Comparison of ENCODE assay signal across 17 cellular contexts in the genomic region with DNA sequence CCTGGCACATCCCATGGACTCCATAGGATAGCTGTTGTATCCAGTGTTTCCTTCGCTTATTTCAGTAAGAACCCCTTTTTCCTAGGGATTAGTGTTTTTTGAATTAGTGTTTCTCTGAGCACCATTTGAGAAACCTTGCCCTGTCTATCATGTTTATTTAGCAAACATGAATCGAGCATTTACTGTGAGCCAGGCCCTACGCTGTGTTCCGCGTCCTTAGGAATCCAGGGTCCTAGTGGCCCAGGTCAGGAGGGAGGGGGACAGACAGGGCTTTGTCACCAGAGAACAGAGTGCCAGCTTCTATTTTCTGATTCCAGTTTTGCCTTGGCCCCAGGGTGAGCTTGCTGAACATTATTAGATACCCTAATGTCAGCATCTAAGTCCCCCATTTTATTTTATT. TPM values are rescaled to one million over a fixed set of nuclear protein-coding genes. Genes with fewer than 3 reads are reported as not detected.
DNase-seq lines count a peak whose midpoint lies in the region; ATAC-seq and TF ChIP-seq lines count a peak whose summit lies in the region.
"Had no signal": no experiment of that assay in that cellular context is flagged by ENCODE, and none has a peak within 500 bp of the region (broad histone marks: within the 10 kb centered on the region; RNA-seq: fewer than 3 reads in every experiment).

No MANE protein-coding gene starts in this region.

- intact Hi-C loops in Panc1 (cut with micrococcal nuclease; ENCODE audit: unreplicated experiment) (no loop called here), psoas muscle (cut with DNase I) (loop anchor here (2.0 to 5.0 kb wide), 2 partner anchors 36 to 37 kb away; no protein-coding TSS in a partner anchor)

- peak overlapping the region; percentile 86 for H3K4me3 Mint-ChIP-seq in GM23338

- no peak overlapping the region for H3K27ac Mint-ChIP-seq in GM23338
- H3K27ac Mint-ChIP-seq: activated T-helper 17 cell treated with anti-CD3 and anti-CD28 coated beads, Interleukin-2, amount 50 U/mL, for 72 hours had no signal

- H3K4me1 ChIP-seq in GM23338 (ENCODE audit: insufficient read depth): peaks cover 61% of the 10 kb centered on the region
- peaks cover 22% of the 10 kb centered on the region for H3K4me1 ChIP-seq in Panc1 (ENCODE audit: control insufficient read depth, insufficient read depth, low read length)
- peaks cover 22% of the 10 kb centered on the region for H3K4me1 ChIP-seq in hepatocyte (ENCODE audit: insufficient read depth)
- H3K4me1 ChIP-seq in psoas muscle: peaks cover 35% of the 10 kb centered on the region
- H3K4me1 ChIP-seq: BE2C had no signal

- POLR2A ChIA-PET in Panc1 (lab: Charles Lee): no interaction called here

- CTCF ChIA-PET in Panc1 (lab: Charles Lee): no interaction called here

- H3K4me3 ChIP-seq in GM23338 (peak overlapping the region; percentile 95), Panc1 (ENCODE audit: low read depth in 2 of 2, low read length in 2 of 2) (peak overlapping the region; percentile 67 to 73), hepatocyte (no peak overlapping the region), psoas muscle (peak overlapping the region; percentile 76), WERI-Rb-1 (ENCODE audit: low read depth, low read length) (no peak overlapping the region)

- H3K4me2 ChIP-seq in GM23338: peak overlapping the region; percentile 100
- H3K4me2 ChIP-seq in hepatocyte: peak overlapping the region; percentile 97

- H3K27me3 Mint-ChIP-seq in GM23338 (ENCODE audit: insufficient read depth, low read depth, poor library complexity): peaks cover 28% of the 10 kb centered on the region

- BruUV-seq in Panc1 (replicated peaks; lab: Mats Ljungman, UMichigan): no TSS peak

- H3K27ac ChIP-seq in GM23338 (ENCODE audit: low read depth) (0 out of 2 replicates have a peak overlapping the region, but pooled peaks have one; percentile 26), Panc1 (ENCODE audit: low read length) (peak overlapping the region; percentile 72; the same call in 1 of the 2 replicates), hepatocyte (no peak overlapping the region), psoas muscle (peak overlapping the region; percentile 85), WERI-Rb-1 (no peak overlapping the region)

- DNase-seq in GM23338 (ENCODE audit: low spot score) (peak; percentile 19), Panc1 (ENCODE audit: low read depth, low spot score) (no peak), hepatocyte (ENCODE audit: low spot score) (no peak), psoas muscle (no peak), HUDEP-2 (lab: John Stamatoyannopoulos, UW; ENCODE audit: unreplicated experiment in 76 of 76) (no peak), NCI-H2107 treated with DMSO at 0.1 percent for 48 hours (lab: John Stamatoyannopoulos, UW; ENCODE audit: unreplicated experiment) (no peak), MV-4-11 (lab: John Stamatoyannopoulos, UW) (no peak), WERI-Rb-1 (no peak)
- DNase-seq: activated CD4-positive, alpha-beta T cell treated with anti-CD3 and anti-CD28 coated beads, Interleukin-2, amount 50 U/mL, for 48 hours; amygdala; BE2C; esophagus squamous epithelium; MM.1S; nucleus accumbens; Right ventricle myocardium superior; stimulated activated CD4-positive, alpha-beta T cell treated with anti-CD3 and anti-CD28 coated beads, Interleukin-12 subunit alpha, Interleukin-12 subunit beta, amount 100 ng/mL, for 4 hours had no signal

- no peaks in the 10 kb centered on the region for H3K9me3 ChIP-seq in Panc1 (ENCODE audit: control insufficient read depth, insufficient read depth, low read depth, low read length)
- no peaks in the 10 kb centered on the region for H3K9me3 ChIP-seq in hepatocyte (ENCODE audit: low read depth)
- no peaks in the 10 kb centered on the region for H3K9me3 ChIP-seq in psoas muscle
- H3K9me3 ChIP-seq in WERI-Rb-1 (ENCODE audit: severe bottlenecking): no peaks in the 10 kb centered on the region
- H3K9me3 ChIP-seq: BE2C, esophagus squamous epithelium had no signal

- H4K20me1 ChIP-seq in GM23338 (replicated peaks; ENCODE audit: insufficient read depth) (peaks cover 20% of the 10 kb centered on the region), hepatocyte (ENCODE audit: insufficient read depth, poor library complexity, severe bottlenecking) (no peaks in the 10 kb centered on the region)

- 0 out of 2 replicates have a peak, but pooled peaks cover 3% of the 10 kb centered on the region for H3K27me3 ChIP-seq in GM23338 (ENCODE audit: insufficient read depth)
- H3K27me3 ChIP-seq in Panc1 (ENCODE audit: control insufficient read depth, insufficient read depth, low read length): no peaks in the 10 kb centered on the region
- H3K27me3 ChIP-seq in hepatocyte: no peaks in the 10 kb centered on the region
- no peaks in the 10 kb centered on the region for H3K27me3 ChIP-seq in psoas muscle (ENCODE audit: insufficient read depth in 3 of 3, low read length in 2 of 3)
- H3K27me3 ChIP-seq in WERI-Rb-1 (ENCODE audit: insufficient read depth, low read depth, severe bottlenecking): no peaks in the 10 kb centered on the region

- no peak for ATAC-seq in GM23338
- no peak for ATAC-seq in Panc1
- ATAC-seq in psoas muscle: no peak
- ATAC-seq: activated T-helper 17 cell treated with anti-CD3 and anti-CD28 coated beads, Interleukin-2, amount 50 U/mL, for 72 hours had no signal

- H3K4me1 Mint-ChIP-seq in GM23338: peaks cover 58% of the 10 kb centered on the region

- H3K36me3 Mint-ChIP-seq in GM23338 (ENCODE audit: low read depth): peaks cover 39% of the 10 kb centered on the region

- H2AFZ ChIP-seq in GM23338 (no peak overlapping the region), hepatocyte (no peak overlapping the region)

- in situ Hi-C loops in Panc1 (cut with HindIII; ENCODE audit: low pct_unique_long_range_greater_than_20kb, low sequenced_read_pairs): no loop called here

- H3K36me3 ChIP-seq in GM23338 (ENCODE audit: insufficient read depth) (peaks cover 12% of the 10 kb centered on the region; the same call in 1 of the 2 replicates), Panc1 (ENCODE audit: control insufficient read depth, insufficient read depth, low read length) (no peaks in the 10 kb centered on the region), hepatocyte (replicated peaks; ENCODE audit: insufficient read depth, low read depth) (no peaks in the 10 kb centered on the region), psoas muscle (ENCODE audit: insufficient read depth in 1 of 2, low read depth in 1 of 2) (peaks cover 0 to 11% of the 10 kb centered on the region in 2 donors), WERI-Rb-1 (peaks cover 14% of the 10 kb centered on the region)
- H3K36me3 ChIP-seq: BE2C, esophagus squamous epithelium had no signal

- 80% methylated on average over 5 of the region's 5 CpGs for WGBS in hepatocyte (ENCODE audit: low lambda C conversion rate, missing lambda C conversion rate)
- WGBS in psoas muscle, 3 donors: 43 to 47% (median 45%) methylated on average over 5 of the region's 5 CpGs

- H3K9me3 Mint-ChIP-seq in GM23338: no peaks in the 10 kb centered on the region; the same call in 2 of the 3 replicates
- H3K9me3 Mint-ChIP-seq: activated T-helper 17 cell treated with anti-CD3 and anti-CD28 coated beads, Interleukin-2, amount 50 U/mL, for 72 hours had no signal

- TF ChIP-seq CTCF in GM23338 (conservative IDR thresholded peaks at IDR 0.05; ENCODE audit: low read depth in 2 of 2) (no peak), Panc1 (IDR thresholded peaks at IDR 0.05) (no peak), hepatocyte (IDR thresholded peaks at IDR 0.05; ENCODE audit: poor library complexity) (no peak), psoas muscle (IDR thresholded peaks at IDR 0.05) (no peak), WERI-Rb-1 (IDR thresholded peaks at IDR 0.05; ENCODE audit: low read depth, low read length) (no peak)

- peaks cover 35% of the 10 kb centered on the region for H3F3A ChIP-seq in GM23338 (replicated peaks; ENCODE audit: low read depth)

- peaks cover 80% of the 10 kb centered on the region for H3K79me2 ChIP-seq in GM23338 (replicated peaks; ENCODE audit: insufficient read depth)
- peaks cover 6% of the 10 kb centered on the region for H3K79me2 ChIP-seq in hepatocyte

- H3K9me2 ChIP-seq in GM23338 (ENCODE audit: insufficient read depth) (no peaks in the 10 kb centered on the region), hepatocyte (replicated peaks; ENCODE audit: insufficient read depth) (no peaks in the 10 kb centered on the region)

TF ChIP-seq in GM23338, 12 proteins besides CTCF, POLR2A, EP300 and RAD21 (continues in another document):
- TF ChIP-seq EZH2phosphoT487 (IDR thresholded peaks at IDR 0.05; ENCODE audit: unreplicated experiment) (no peak), STAT1 (IDR thresholded peaks at IDR 0.05; ENCODE audit: unreplicated experiment) (no peak), ZNF331 (CRISPR knock-in tag; IDR thresholded peaks at IDR 0.05; ENCODE audit: low read depth) (no peak), JUNB (IDR thresholded peaks at IDR 0.05; ENCODE audit: unreplicated experiment) (no peak)

RNA-seq across cellular contexts. Expression of a gene that starts 2.5 kb away (rescaled TPM):
- total RNA-seq in GM23338 (2014; rRNA removed; shearing (Covaris generic)): 137 and 145 TPM in 2 replicates
- polyA plus RNA-seq in GM23338 (2016; fragmentation: Nextera tagmentation; extraction: Ambion mirVana) (56.0 and 68.1 TPM in 2 replicates), hepatocyte (12.0 and 12.7 TPM in 2 replicates), psoas muscle (10 to 100 TPM; 71.2 to 88.7 (median 81.4) TPM)
- total RNA-seq in Panc1 (2021; ENCODE audit: unreplicated experiment) (47.6 TPM), hepatocyte (5.5 and 8.3 TPM in 2 replicates), psoas muscle (100 to 1,000 TPM in 3 of 4 donors, 10 to 100 TPM in 1; 96.2 to 236 (median 171) TPM)
- polyA plus RNA-seq in Panc1 (2012; ENCODE audit: insufficient read length): 42.0 TPM

Comparison
In these comparisons a context has a peak if more than half of its experiments do, and no peak if none do; other contexts are left out.
1. H3K27ac ChIP-seq: peak in GM23338 (single experiment), Panc1 (single experiment) and psoas muscle (single experiment); none in hepatocyte (single experiment) and WERI-Rb-1 (single experiment).
2. H3K4me3 ChIP-seq: peak in GM23338 (single experiment), Panc1 (2 of 2) and psoas muscle (single experiment); none in hepatocyte (single experiment) and WERI-Rb-1 (single experiment).